In the genomic region with DNA sequence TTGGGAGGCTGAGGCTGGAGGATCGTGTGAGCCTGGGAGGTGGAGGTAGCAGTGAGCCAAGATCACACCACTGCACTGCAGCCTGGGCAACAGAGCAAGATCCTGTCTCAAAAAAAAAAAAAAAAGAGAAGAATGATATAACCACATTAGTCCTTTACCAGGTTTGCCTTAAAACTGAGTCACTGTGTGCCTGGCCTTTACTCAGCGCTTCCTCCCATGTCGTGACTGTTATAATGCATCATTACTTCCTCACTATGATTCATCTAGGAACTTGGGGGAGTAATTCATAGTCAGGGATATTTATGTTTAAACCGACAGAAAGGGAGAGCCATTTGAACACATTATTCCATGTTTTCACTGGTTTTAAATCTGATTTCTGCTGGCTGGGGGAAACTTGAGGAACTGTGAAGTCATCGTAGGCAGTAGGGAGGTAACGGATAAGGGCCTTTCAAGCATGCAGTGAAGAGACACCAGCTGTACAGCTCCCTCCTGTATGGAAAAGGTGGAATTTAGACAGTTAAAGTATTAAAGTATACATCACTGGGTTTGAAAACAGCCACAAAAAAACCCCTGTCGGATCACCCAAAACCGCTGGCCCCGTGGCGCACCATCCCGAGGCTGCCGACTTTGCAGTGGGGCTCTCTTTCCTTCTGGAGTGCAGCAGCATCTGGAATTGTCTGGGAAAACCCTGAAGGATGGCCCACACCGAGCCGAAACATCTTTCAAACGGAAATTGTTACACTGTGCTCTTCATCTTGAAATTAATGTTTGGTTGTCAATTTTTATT, we compare ENCODE assay signal across 1 cellular context.
TF ChIP-seq lines count a peak whose summit lies in the region.

No MANE protein-coding gene starts in this region.

TF ChIP-seq in K562, 482 proteins besides CTCF, POLR2A, EP300 and RAD21 (continued from another document):
- TF ChIP-seq DPF2 (IDR thresholded peaks at IDR 0.05) = 0 out of 2 replicates have a peak, but pooled peaks have one; percentile 23
- TF ChIP-seq, protein P1, sequence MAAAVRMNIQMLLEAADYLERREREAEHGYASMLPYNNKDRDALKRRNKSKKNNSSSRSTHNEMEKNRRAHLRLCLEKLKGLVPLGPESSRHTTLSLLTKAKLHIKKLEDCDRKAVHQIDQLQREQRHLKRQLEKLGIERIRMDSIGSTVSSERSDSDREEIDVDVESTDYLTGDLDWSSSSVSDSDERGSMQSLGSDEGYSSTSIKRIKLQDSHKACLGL (CRISPR knock-in tag; IDR thresholded peaks at IDR 0.05; ENCODE audit: borderline replicate concordance, poor library complexity, severe bottlenecking) = no peak
- TF ChIP-seq, protein P2, sequence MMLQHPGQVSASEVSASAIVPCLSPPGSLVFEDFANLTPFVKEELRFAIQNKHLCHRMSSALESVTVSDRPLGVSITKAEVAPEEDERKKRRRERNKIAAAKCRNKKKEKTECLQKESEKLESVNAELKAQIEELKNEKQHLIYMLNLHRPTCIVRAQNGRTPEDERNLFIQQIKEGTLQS (IDR thresholded peaks at IDR 0.05) = peak; percentile 74
- TF ChIP-seq, protein P2 (CRISPR knock-in tag; conservative IDR thresholded peaks at IDR 0.05) = no peak
- TF ChIP-seq, protein P3, sequence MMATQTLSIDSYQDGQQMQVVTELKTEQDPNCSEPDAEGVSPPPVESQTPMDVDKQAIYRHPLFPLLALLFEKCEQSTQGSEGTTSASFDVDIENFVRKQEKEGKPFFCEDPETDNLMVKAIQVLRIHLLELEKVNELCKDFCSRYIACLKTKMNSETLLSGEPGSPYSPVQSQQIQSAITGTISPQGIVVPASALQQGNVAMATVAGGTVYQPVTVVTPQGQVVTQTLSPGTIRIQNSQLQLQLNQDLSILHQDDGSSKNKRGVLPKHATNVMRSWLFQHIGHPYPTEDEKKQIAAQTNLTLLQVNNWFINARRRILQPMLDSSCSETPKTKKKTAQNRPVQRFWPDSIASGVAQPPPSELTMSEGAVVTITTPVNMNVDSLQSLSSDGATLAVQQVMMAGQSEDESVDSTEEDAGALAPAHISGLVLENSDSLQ (IDR thresholded peaks at IDR 0.05) = 0 out of 2 replicates have a peak, but pooled peaks have one; percentile 4
- no peak for TF ChIP-seq CREBBP (IDR thresholded peaks at IDR 0.05; ENCODE audit: low read depth, low read length)
- TF ChIP-seq JUND (IDR thresholded peaks at IDR 0.05; ENCODE audit: borderline replicate concordance, low read depth, low read length) = peak; percentile 74
- peak; percentile 71; the same call in 1 of the 3 replicates for TF ChIP-seq JUND (tag; IDR thresholded peaks at IDR 0.05; ENCODE audit: borderline replicate concordance, low read depth, low read length)
TF ChIP-seq in K562: peak in this region for 22.
